In the genomic region with DNA sequence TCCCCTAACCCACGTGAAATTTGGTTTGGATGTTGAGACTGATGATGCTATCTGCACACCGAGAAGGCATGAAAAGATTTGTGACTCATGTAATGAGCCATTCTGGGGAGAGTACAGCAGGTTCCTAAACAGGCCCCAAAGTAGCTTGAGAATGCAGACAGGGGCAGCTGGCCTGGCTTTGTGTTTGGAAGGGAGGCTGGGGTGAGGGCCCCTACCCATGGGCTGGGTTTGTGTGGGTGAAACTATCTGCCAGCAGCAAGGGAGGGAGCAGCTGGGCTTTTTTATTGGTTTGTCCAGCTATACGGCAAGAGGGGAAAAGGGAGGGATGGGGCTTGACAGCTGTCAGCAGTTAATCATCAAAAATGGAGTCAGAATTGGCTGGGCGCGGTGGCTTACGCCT, we compare ENCODE assay signal across 17 cellular contexts. TPM values are rescaled to one million over a fixed set of nuclear protein-coding genes. Genes with fewer than 3 reads are reported as not detected.
DNase-seq lines count a peak whose midpoint lies in the region; TF ChIP-seq lines count a peak whose summit lies in the region.
"Had no signal": no experiment of that assay in that cellular context is flagged by ENCODE, and none has a peak within 500 bp of the region (broad histone marks: within the 10 kb centered on the region; RNA-seq: fewer than 3 reads in every experiment).

No MANE protein-coding gene starts in this region.

- 89% methylated on average over 6 of the region's 6 CpGs for WGBS in esophagus muscularis mucosa
- 34% methylated on average over 6 of the region's 6 CpGs for WGBS in smooth muscle cell (ENCODE audit: low lambda C conversion rate)
- 60 to 82% methylated on average over 1 to 6 of the region's 6 CpGs for WGBS in transverse colon (ENCODE audit: low coverage in 1 of 2), 2 donors

- DNase-seq in MCF 10A (ENCODE audit: unreplicated experiment) (peak; percentile 62), breast epithelium (ENCODE audit: low spot score in 2 of 2) (no peak), SJCRH30 (peak; percentile 87 to 88), esophagus muscularis mucosa (ENCODE audit: extremely low spot score) (peak; percentile 64), smooth muscle cell (lab: John Stamatoyannopoulos, UW; ENCODE audit: unreplicated experiment) (no peak), NCI-H446 treated with DMSO at 0.1 percent for 48 hours (lab: John Stamatoyannopoulos, UW) (no peak), transverse colon (no peak)
- no peak for DNase-seq in activated CD4-positive, alpha-beta memory T cell treated with anti-CD3 and anti-CD28 coated beads for 36 hours
- DNase-seq: H9, KBM-7, kidney, mucosa of descending colon, NCI-H1436 treated with DMSO at 0.1 percent for 48 hours, NCI-H510A, PC-9, substantia nigra had no signal

- H3K27me3 Mint-ChIP-seq in MCF 10A (ENCODE audit: insufficient read depth, unreplicated experiment), result no peaks in the 10 kb centered on the region
- H3K27me3 Mint-ChIP-seq in activated CD4-positive, alpha-beta memory T cell treated with anti-CD3 and anti-CD28 coated beads for 36 hours, result no peaks in the 10 kb centered on the region

- no peaks in the 10 kb centered on the region for H3K4me1 ChIP-seq in breast epithelium
- peaks cover 3% of the 10 kb centered on the region for H3K4me1 ChIP-seq in SJCRH30
- no peaks in the 10 kb centered on the region for H3K4me1 ChIP-seq in esophagus muscularis mucosa
- no peaks in the 10 kb centered on the region for H3K4me1 ChIP-seq in smooth muscle cell (ENCODE audit: low read depth)
- H3K4me1 ChIP-seq in transverse colon, result no peaks in the 10 kb centered on the region
- H3K4me1 ChIP-seq: pancreas had no signal

- H3K27ac Mint-ChIP-seq in MCF 10A (ENCODE audit: low read depth, unreplicated experiment), result peak overlapping the region; percentile 93
- no peak overlapping the region for H3K27ac Mint-ChIP-seq in activated CD4-positive, alpha-beta memory T cell treated with anti-CD3 and anti-CD28 coated beads for 36 hours
- H3K27ac Mint-ChIP-seq: H9 had no signal

- no peaks in the 10 kb centered on the region for H3F3A ChIP-seq in smooth muscle cell (ENCODE audit: low read depth)

- CTCF ChIA-PET in MCF 10A (lab: Yijun Ruan, JAX), result interaction anchor here (0.5 to 1.9 kb wide), 8 partner anchors 9 to 500 kb away, joined by 3 to 12 read pairs (median 4); no protein-coding TSS in a partner anchor
- CTCF ChIA-PET in activated CD4-positive, alpha-beta memory T cell treated with anti-CD3 and anti-CD28 coated beads for 36 hours (lab: Charles Lee), result interaction anchor here (0.9 to 1.8 kb wide), 5 partner anchors 8 to 426 kb away, joined by 3 to 11 read pairs (median 4); no protein-coding TSS in a partner anchor

- H3K4me2 ChIP-seq in smooth muscle cell, result no peak overlapping the region
- H3K4me2 ChIP-seq: PC-9 had no signal

- H3K36me3 ChIP-seq in breast epithelium, result no peaks in the 10 kb centered on the region
- no peaks in the 10 kb centered on the region for H3K36me3 ChIP-seq in SJCRH30
- H3K36me3 ChIP-seq in esophagus muscularis mucosa, result no peaks in the 10 kb centered on the region
- no peaks in the 10 kb centered on the region for H3K36me3 ChIP-seq in smooth muscle cell (ENCODE audit: low read depth)
- no peaks in the 10 kb centered on the region for H3K36me3 ChIP-seq in transverse colon
- H3K36me3 ChIP-seq: pancreas had no signal

- no peaks in the 10 kb centered on the region for H3K36me3 Mint-ChIP-seq in MCF 10A (ENCODE audit: insufficient read depth, unreplicated experiment)
- H3K36me3 Mint-ChIP-seq in activated CD4-positive, alpha-beta memory T cell treated with anti-CD3 and anti-CD28 coated beads for 36 hours, result no peaks in the 10 kb centered on the region

- TF ChIP-seq CTCF in MCF 10A (IDR thresholded peaks at IDR 0.05; ENCODE audit: unreplicated experiment) (no peak), breast epithelium (IDR thresholded peaks at IDR 0.05) (no peak), esophagus muscularis mucosa (IDR thresholded peaks at IDR 0.05) (no peak), smooth muscle cell (IDR thresholded peaks at IDR 0.05; ENCODE audit: borderline replicate concordance, insufficient read depth, poor library complexity, severe bottlenecking) (no peak), transverse colon (IDR thresholded peaks at IDR 0.05) (no peak)

- TF ChIP-seq EP300 in esophagus muscularis mucosa (IDR thresholded peaks at IDR 0.05), result no peak
- no peak for TF ChIP-seq EP300 in transverse colon (IDR thresholded peaks at IDR 0.05; ENCODE audit: low read depth)

- H3K9me3 Mint-ChIP-seq in MCF 10A (ENCODE audit: unreplicated experiment), result no peaks in the 10 kb centered on the region
- H3K9me3 Mint-ChIP-seq in activated CD4-positive, alpha-beta memory T cell treated with anti-CD3 and anti-CD28 coated beads for 36 hours, result no peaks in the 10 kb centered on the region

- in situ Hi-C loops in transverse colon (cut with MboI; ENCODE audit: low pct_ligation_motif_present in 1 of 4, low pct_unique_long_range_greater_than_20kb in 1 of 4, low sequenced_read_pairs in 3 of 4), result loop anchor here in 2 of 4 donors (10.0 to 25.0 kb wide), 3 partner anchors 62 to 485 kb away; no protein-coding TSS in a partner anchor

- no peak overlapping the region for H2AFZ ChIP-seq in smooth muscle cell (ENCODE audit: low read depth)
- H2AFZ ChIP-seq: PC-9 had no signal

- peak overlapping the region; percentile 48 for H3K4me3 Mint-ChIP-seq in MCF 10A (ENCODE audit: unreplicated experiment)
- H3K4me3 Mint-ChIP-seq in activated CD4-positive, alpha-beta memory T cell treated with anti-CD3 and anti-CD28 coated beads for 36 hours, result no peak overlapping the region
- H3K4me3 Mint-ChIP-seq: H9 had no signal

- H3K27me3 ChIP-seq in breast epithelium, result no peaks in the 10 kb centered on the region
- no peaks in the 10 kb centered on the region for H3K27me3 ChIP-seq in SJCRH30
- H3K27me3 ChIP-seq in esophagus muscularis mucosa, result no peaks in the 10 kb centered on the region
- no peaks in the 10 kb centered on the region for H3K27me3 ChIP-seq in smooth muscle cell (ENCODE audit: low read depth)
- peaks cover 3% of the 10 kb centered on the region for H3K27me3 ChIP-seq in transverse colon
- H3K27me3 ChIP-seq: pancreas had no signal

- TF ChIP-seq POLR2A in breast epithelium (IDR thresholded peaks at IDR 0.05) (no peak), esophagus muscularis mucosa (IDR thresholded peaks at IDR 0.05; ENCODE audit: low read depth) (no peak), transverse colon (IDR thresholded peaks at IDR 0.05) (no peak)

- no TSS peak for BruUV-seq in MCF 10A (replicated peaks; lab: Mats Ljungman, UMichigan)

- H3K9me3 ChIP-seq in breast epithelium, result no peaks in the 10 kb centered on the region
- 0 out of 2 replicates have a peak, but pooled peaks cover 2% of the 10 kb centered on the region for H3K9me3 ChIP-seq in SJCRH30 (replicated peaks)
- no peaks in the 10 kb centered on the region for H3K9me3 ChIP-seq in esophagus muscularis mucosa
- no peaks in the 10 kb centered on the region for H3K9me3 ChIP-seq in smooth muscle cell (replicated peaks; ENCODE audit: low read depth)
- H3K9me3 ChIP-seq in transverse colon, result no peaks in the 10 kb centered on the region
- H3K9me3 ChIP-seq: mucosa of descending colon, pancreas had no signal

- H3K9ac ChIP-seq in smooth muscle cell (ENCODE audit: low read depth), result no peak overlapping the region

- peaks cover 18% of the 10 kb centered on the region for H3K4me1 Mint-ChIP-seq in MCF 10A (ENCODE audit: insufficient read depth, unreplicated experiment)
- H3K4me1 Mint-ChIP-seq in activated CD4-positive, alpha-beta memory T cell treated with anti-CD3 and anti-CD28 coated beads for 36 hours (ENCODE audit: low read depth), result peaks cover 2% of the 10 kb centered on the region
- H3K4me1 Mint-ChIP-seq: H9 had no signal

- H3K79me2 ChIP-seq in smooth muscle cell (ENCODE audit: low read depth), result no peaks in the 10 kb centered on the region

- H4K20me1 ChIP-seq in smooth muscle cell (ENCODE audit: low read depth), result no peaks in the 10 kb centered on the region

- POLR2A ChIA-PET in MCF 10A (lab: Yijun Ruan, JAX), result interaction anchor here (0.5 to 1.8 kb wide), 12 partner anchors 17 to 572 kb away, joined by 3 to 8 read pairs (median 4); a partner anchor contains a TSS
- POLR2A ChIA-PET in activated CD4-positive, alpha-beta memory T cell treated with anti-CD3 and anti-CD28 coated beads for 36 hours (lab: Charles Lee), result no interaction called here

- H3K4me3 ChIP-seq in breast epithelium (no peak overlapping the region), SJCRH30 (no peak overlapping the region), esophagus muscularis mucosa (no peak overlapping the region), smooth muscle cell (no peak overlapping the region), transverse colon (no peak overlapping the region)
- H3K4me3 ChIP-seq: mucosa of descending colon, pancreas, PC-9 had no signal

- intact Hi-C loops in MCF 10A (cut with micrococcal nuclease), result loop anchor here (10.0 kb wide), 1 partner anchor 622 kb away; a partner anchor contains a TSS
- intact Hi-C loops in breast epithelium (cut with DNase I; ENCODE audit: low total_unique reads), result no loop called here
- intact Hi-C loops in esophagus muscularis mucosa (cut with DNase I), result no loop called here
- intact Hi-C loops in activated CD4-positive, alpha-beta memory T cell treated with anti-CD3 and anti-CD28 coated beads for 36 hours (cut with micrococcal nuclease), result loop anchor here (10.0 kb wide), 1 partner anchor 622 kb away; a partner anchor contains a TSS
- intact Hi-C loops in transverse colon (cut with DNase I; ENCODE audit: low total_unique reads), result no loop called here

- no peak overlapping the region for H3K27ac ChIP-seq in breast epithelium
- peak overlapping the region; percentile 49 for H3K27ac ChIP-seq in SJCRH30
- H3K27ac ChIP-seq in esophagus muscularis mucosa (replicated peaks in 1 of 4), result no peak overlapping the region
- peak overlapping the region; percentile 48 for H3K27ac ChIP-seq in smooth muscle cell (ENCODE audit: low read depth)
- no peak overlapping the region for H3K27ac ChIP-seq in transverse colon
- H3K27ac ChIP-seq: pancreas, PC-9 had no signal

RNA-seq across cellular contexts. Expression of a gene that starts 46.2 kb away (rescaled TPM):
- total RNA-seq in MCF 10A (2022) (42.3 and 48.6 TPM in 2 replicates), breast epithelium (10 to 100 TPM in 1 of 3 donors, 1 to 10 TPM in 2; 4.2 to 19.0 (median 6.9) TPM), esophagus muscularis mucosa (10 to 100 TPM in 1 of 4 donors, 1 to 10 TPM in 3; 3.3 to 10.5 (median 8.9) TPM), smooth muscle cell (11.5 and 18.2 TPM in 2 replicates), transverse colon (10 to 100 TPM in 1 of 4 donors, 1 to 10 TPM in 2, not detected in 1; 2.0 to 32.4 (median 4.0) TPM)
- total RNA-seq in SJCRH30 (2014; rRNA removed; shearing (Covaris generic)), result 12.7 and 15.9 TPM in 2 replicates
- polyA plus RNA-seq in smooth muscle cell, result 30.6 and 36.1 TPM in 2 replicates
- total RNA-seq in activated CD4-positive, alpha-beta memory T cell treated with anti-CD3 and anti-CD28 coated beads for 36 hours, result 10 to 100 TPM in 1 of 2 experiments, 1 to 10 TPM in 1; 7.9 to 11.6 TPM

Comparison
In these comparisons a context has a peak if more than half of its experiments do, and no peak if none do; other contexts are left out.
1. DNase-seq: peak in MCF 10A (single experiment), SJCRH30 (2 of 2) and esophagus muscularis mucosa (single experiment); none in breast epithelium (0 of 2), smooth muscle cell (single experiment), NCI-H446 treated with DMSO at 0.1 percent for 48 hours (single experiment), activated CD4-positive, alpha-beta memory T cell treated with anti-CD3 and anti-CD28 coated beads for 36 hours (single experiment) and transverse colon (single experiment).
2. intact Hi-C loops: an anchor here in MCF 10A (10.0 kb wide) and activated CD4-positive, alpha-beta memory T cell treated with anti-CD3 and anti-CD28 coated beads for 36 hours (10.0 kb wide); none called in breast epithelium, esophagus muscularis mucosa and transverse colon.
3. H3K27ac ChIP-seq: peak in SJCRH30 (single experiment) and smooth muscle cell (single experiment); none in breast epithelium (0 of 2), esophagus muscularis mucosa (0 of 4) and transverse colon (0 of 4).